In the genomic region with DNA sequence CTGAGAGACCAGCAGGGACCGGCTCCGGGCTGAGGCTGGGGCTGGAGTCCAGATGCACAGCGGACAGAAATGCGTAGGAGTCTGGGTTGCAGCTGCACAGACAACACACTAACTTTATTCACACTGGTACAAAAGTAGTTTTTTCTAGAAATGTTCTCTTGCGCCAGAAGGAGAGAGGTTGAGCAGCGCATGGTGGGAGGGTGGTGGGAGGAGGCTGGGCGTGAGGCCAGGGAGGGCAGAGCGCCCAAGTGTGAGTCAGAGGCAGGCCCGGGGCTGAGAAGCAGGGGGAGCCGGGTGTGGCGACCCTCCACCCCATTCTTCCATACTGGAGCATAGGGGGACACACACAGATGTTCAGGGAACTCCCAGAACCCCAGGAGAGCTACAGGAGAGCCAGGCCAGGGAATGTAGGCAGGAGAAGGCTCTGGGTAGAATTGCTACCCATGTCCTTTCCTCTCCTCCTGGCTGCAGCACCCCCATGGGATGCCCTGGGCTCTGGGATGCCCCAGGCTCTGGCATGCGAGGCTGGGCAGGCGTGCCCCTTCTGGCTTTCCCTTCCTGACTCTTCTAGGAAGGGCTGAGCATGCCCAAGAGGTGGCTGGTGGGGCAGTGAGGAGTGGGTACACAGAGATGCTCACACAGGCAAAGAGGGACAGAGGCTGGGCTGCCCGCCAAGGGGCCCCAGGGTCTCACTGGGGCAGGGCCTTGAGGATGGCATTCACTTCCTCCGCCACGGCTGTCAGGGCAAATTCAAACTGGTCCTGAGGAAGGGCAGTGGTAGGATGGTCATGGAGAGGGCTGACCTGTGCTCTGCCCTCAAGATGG, we compare ENCODE assay signal across 10 cellular contexts. TPM values are rescaled to one million over a fixed set of nuclear protein-coding genes. Genes with fewer than 3 reads are reported as not detected.
DNase-seq lines count a peak whose midpoint lies in the region; ATAC-seq lines count a peak whose summit lies in the region.
"Had no signal": no experiment of that assay in that cellular context is flagged by ENCODE, and none has a peak within 500 bp of the region (broad histone marks: within the 10 kb centered on the region; RNA-seq: fewer than 3 reads in every experiment).

No MANE protein-coding gene starts in this region.

- ATAC-seq in left cardiac atrium, result peak; percentile 69 to 78
- ATAC-seq in stimulated activated memory B cell treated with anti-CD40 and anti-IgM and Interleukin-4, amounts not matched to agents 10 μg/mL and 1 μg/mL and 100 μg/mL, for 72 hours, result no peak
- ATAC-seq in HG03139 (IDR thresholded peaks at IDR 0.05; ENCODE audit: unreplicated experiment), result no peak

- H3K36me3 Mint-ChIP-seq in stimulated activated memory B cell treated with anti-CD40 and anti-IgM and Interleukin-4, amounts not matched to agents 10 μg/mL and 1 μg/mL and 100 μg/mL, for 72 hours, result peaks cover 14% of the 10 kb centered on the region

- H3K9me3 Mint-ChIP-seq in stimulated activated memory B cell treated with anti-CD40 and anti-IgM and Interleukin-4, amounts not matched to agents 10 μg/mL and 1 μg/mL and 100 μg/mL, for 72 hours, result no peaks in the 10 kb centered on the region

- H3K27me3 Mint-ChIP-seq in stimulated activated memory B cell treated with anti-CD40 and anti-IgM and Interleukin-4, amounts not matched to agents 10 μg/mL and 1 μg/mL and 100 μg/mL, for 72 hours, result no peaks in the 10 kb centered on the region

- H3K4me1 Mint-ChIP-seq in stimulated activated memory B cell treated with anti-CD40 and anti-IgM and Interleukin-4, amounts not matched to agents 10 μg/mL and 1 μg/mL and 100 μg/mL, for 72 hours, result peaks cover 25% of the 10 kb centered on the region

- H3K27ac Mint-ChIP-seq in stimulated activated memory B cell treated with anti-CD40 and anti-IgM and Interleukin-4, amounts not matched to agents 10 μg/mL and 1 μg/mL and 100 μg/mL, for 72 hours, result peak overlapping the region; percentile 38

- peak; percentile 77 for DNase-seq in H4 (ENCODE audit: low spot score)
- DNase-seq in amygdala (lab: John Stamatoyannopoulos, UW), result peak in 54 of 56 donors; percentile 28 to 95 (median 81)
- DNase-seq in left cardiac atrium, result peak; percentile 73
- no peak for DNase-seq in DMS53 (lab: John Stamatoyannopoulos, UW)
- no peak for DNase-seq in NCI-H774 (lab: John Stamatoyannopoulos, UW)
- no peak for DNase-seq in OCI-M1 (lab: John Stamatoyannopoulos, UW)
- DNase-seq: activated CD4-positive, alpha-beta T cell treated with anti-CD3 and anti-CD28 coated beads, Interleukin-2, amount 50 U/mL, for 48 hours; mesendoderm had no signal

- intact Hi-C loops in left cardiac atrium (cut with DNase I), result loop anchor here in 1 of 2 donors (10.0 kb wide), 1 partner anchor 45 kb away; a partner anchor contains a TSS

- no peak overlapping the region for H3K4me3 Mint-ChIP-seq in stimulated activated memory B cell treated with anti-CD40 and anti-IgM and Interleukin-4, amounts not matched to agents 10 μg/mL and 1 μg/mL and 100 μg/mL, for 72 hours

RNA-seq across cellular contexts. Expression of a gene that starts 10.6 kb away (rescaled TPM):
- 16.1 and 18.3 TPM in 2 replicates for total RNA-seq in H4 (2014; rRNA removed; shearing (Covaris generic))
- total RNA-seq in left cardiac atrium, result 10 to 100 TPM; 43.7 to 63.6 TPM

RNA-seq across cellular contexts. Expression of a gene that starts 19.5 kb away (rescaled TPM):
- 6.8 and 10.0 TPM in 2 replicates for total RNA-seq in H4 (2014; rRNA removed; shearing (Covaris generic))
- not detected for total RNA-seq in left cardiac atrium

RNA-seq across cellular contexts. Expression of a gene that starts 36.0 kb away (rescaled TPM):
- 6.2 and 9.3 TPM in 2 replicates for total RNA-seq in H4 (2014; rRNA removed; shearing (Covaris generic))
- 10 to 100 TPM; 42.1 to 72.9 TPM for total RNA-seq in left cardiac atrium

RNA-seq across cellular contexts. Expression of a gene that starts 36.7 kb away (rescaled TPM):
- total RNA-seq in H4 (2014; rRNA removed; shearing (Covaris generic)), result not detected in 2 replicates
- not detected for total RNA-seq in left cardiac atrium

RNA-seq across cellular contexts. Expression of a gene that starts 42.8 kb away (rescaled TPM):
- not detected in 2 replicates for total RNA-seq in H4 (2014; rRNA removed; shearing (Covaris generic))
- total RNA-seq in left cardiac atrium, result not detected

Comparison
In these comparisons a context has a peak if more than half of its experiments do, and no peak if none do; other contexts are left out.
1. DNase-seq: peak in H4 (single experiment), amygdala (54 of 56) and left cardiac atrium (single experiment); none in DMS53 (single experiment), NCI-H774 (single experiment) and OCI-M1 (single experiment).
2. ATAC-seq: peak in left cardiac atrium (2 of 2); none in stimulated activated memory B cell treated with anti-CD40 and anti-IgM and Interleukin-4, amounts not matched to agents 10 μg/mL and 1 μg/mL and 100 μg/mL, for 72 hours (single experiment) and HG03139 (single experiment).